ENCODE assay signal across 1 cellular context in the genomic region with DNA sequence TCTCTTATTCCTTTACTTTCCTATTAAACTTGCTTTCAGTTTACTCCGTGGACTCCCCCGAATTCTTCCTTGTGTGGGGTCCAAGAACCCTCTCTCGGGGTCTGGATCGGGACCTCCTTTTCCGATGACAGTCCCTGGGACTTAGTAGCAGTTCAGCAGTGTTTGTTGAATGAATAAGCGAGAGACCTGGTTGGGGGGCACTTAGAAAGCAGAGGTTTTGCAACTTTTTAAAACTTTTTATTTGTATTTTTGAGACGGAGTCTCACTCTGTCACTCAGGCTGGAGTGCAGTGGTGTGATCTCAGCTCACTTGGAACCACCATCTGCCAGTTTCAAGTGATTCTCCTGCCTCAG.
TF ChIP-seq lines count a peak whose summit lies in the region.

No MANE protein-coding gene starts in this region.

TF ChIP-seq in IMR-90, 13 proteins besides CTCF, POLR2A, EP300 and RAD21:
- TF ChIP-seq CEBPB (IDR thresholded peaks at IDR 0.05; ENCODE audit: low read depth, low read length) (no peak), MAZ (IDR thresholded peaks at IDR 0.05; ENCODE audit: borderline replicate concordance, low read depth, low read length) (no peak), MAFK (IDR thresholded peaks at IDR 0.05; ENCODE audit: low read depth, low read length) (no peak), MXI1 (IDR thresholded peaks at IDR 0.05; ENCODE audit: borderline replicate concordance, low read depth, low read length) (no peak), BHLHE40 (IDR thresholded peaks at IDR 0.05; ENCODE audit: low read depth, low read length) (no peak), SMC3 (IDR thresholded peaks at IDR 0.05; ENCODE audit: low read depth, low read length) (no peak), RCOR1 (IDR thresholded peaks at IDR 0.05; ENCODE audit: insufficient replicate concordance, low read length) (no peak), CHD1 (IDR thresholded peaks at IDR 0.05; ENCODE audit: low read depth, low read length) (no peak), FOS (IDR thresholded peaks at IDR 0.05; ENCODE audit: low read depth, low read length) (no peak)
- TF ChIP-seq, protein P1, sequence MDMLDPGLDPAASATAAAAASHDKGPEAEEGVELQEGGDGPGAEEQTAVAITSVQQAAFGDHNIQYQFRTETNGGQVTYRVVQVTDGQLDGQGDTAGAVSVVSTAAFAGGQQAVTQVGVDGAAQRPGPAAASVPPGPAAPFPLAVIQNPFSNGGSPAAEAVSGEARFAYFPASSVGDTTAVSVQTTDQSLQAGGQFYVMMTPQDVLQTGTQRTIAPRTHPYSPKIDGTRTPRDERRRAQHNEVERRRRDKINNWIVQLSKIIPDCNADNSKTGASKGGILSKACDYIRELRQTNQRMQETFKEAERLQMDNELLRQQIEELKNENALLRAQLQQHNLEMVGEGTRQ (IDR thresholded peaks at IDR 0.05; ENCODE audit: low read depth, low read length): no peak
